Comparison of ENCODE assay signal across 19 cellular contexts in genomic region chr12:95237315-95237714, GRCh38.
"Had no signal": no experiment of that assay in that cellular context is flagged by ENCODE, and none has a peak within 500 bp of the region (broad histone marks: within the 10 kb centered on the region; RNA-seq: fewer than 3 reads in every experiment).

No MANE protein-coding gene starts in this region.

- H3K27me3 ChIP-seq: cardiac muscle cell, hepatocyte, upper lobe of right lung had no signal

- H3K4me2 ChIP-seq: hepatocyte had no signal

- H3K9me3 ChIP-seq: left ventricle myocardium inferior, mucosa of descending colon, upper lobe of right lung had no signal

- H3K27ac ChIP-seq: cardiac muscle cell, hepatocyte, left ventricle myocardium inferior, upper lobe of right lung had no signal

- H3K36me3 ChIP-seq: left ventricle myocardium inferior had no signal

- ATAC-seq: activated CD8-positive, alpha-beta T cell treated with anti-CD3 and anti-CD28 coated beads, Interleukin-2, amount 10 ng/mL, durations not matched to agents 7 days and 5 days; mucosa of descending colon; stimulated activated naive CD8-positive, alpha-beta T cell treated with anti-CD3 and anti-CD28 coated beads, Interleukin-15, Interleukin-2, amounts not matched to agents 100 U/mL and 50 U/mL, for 24 hours; upper lobe of right lung had no signal

- H3K4me1 ChIP-seq: upper lobe of right lung had no signal

- DNase-seq: activated CD4-positive, alpha-beta T cell treated with anti-CD3 and anti-CD28 coated beads for 1 hour; activated CD4-positive, alpha-beta T cell treated with anti-CD3 and anti-CD28 coated beads, Interleukin-2, amount 50 U/mL, for 1 hour; activated CD8-positive, alpha-beta T cell treated with anti-CD3 and anti-CD28 coated beads, Interleukin-2, amount 10 ng/mL, durations not matched to agents 7 days and 5 days; activated naive CD4-positive, alpha-beta T cell; activated T-cell treated with anti-CD3 and anti-CD28 coated beads, Interleukin-2, amount 50 U/mL, for 24 hours; amniotic stem cell; erythroblast; foreskin melanocyte; kidney glomerular epithelial cell; left ventricle myocardium inferior; mammary epithelial cell; mucosa of descending colon; nephron progenitor cell; stimulated activated CD4-positive, alpha-beta T cell treated with anti-CD3 and anti-CD28 coated beads, Interleukin-4, amount 100 ng/mL, for 4 hours; stimulated activated naive CD8-positive, alpha-beta T cell treated with anti-CD3 and anti-CD28 coated beads, Interleukin-15, Interleukin-2, amounts not matched to agents 100 U/mL and 50 U/mL, for 24 hours; T-helper 9 cell; upper lobe of right lung had no signal

- H3K4me3 ChIP-seq: cardiac muscle cell, hepatocyte, left ventricle myocardium inferior, mucosa of descending colon, upper lobe of right lung had no signal

- H2AFZ ChIP-seq: hepatocyte had no signal
